ENCODE assay signal across 8 cellular contexts in genomic region chr2:189657867-189658266, GRCh38. TPM values are rescaled to one million over a fixed set of nuclear protein-coding genes. Genes with fewer than 3 reads are reported as not detected.
DNase-seq lines count a peak whose midpoint lies in the region; ATAC-seq and TF ChIP-seq lines count a peak whose summit lies in the region.

No MANE protein-coding gene starts in this region.

- H3K36me3 ChIP-seq in CD4-positive, alpha-beta memory T cell (ENCODE audit: insufficient read depth, low read length), result no peaks in the 10 kb centered on the region
- no peaks in the 10 kb centered on the region for H3K36me3 ChIP-seq in ascending aorta

- H3K36me3 Mint-ChIP-seq in CD4-positive, alpha-beta memory T cell, result no peaks in the 10 kb centered on the region

- CTCF ChIA-PET in CD4-positive, alpha-beta memory T cell (lab: Charles Lee; ENCODE audit: partially characterized antibody), result interaction anchor here (1.0 to 11.3 kb wide), 9 partner anchors 16 to 217 kb away, joined by 3 to 171 read pairs (median 8); partner anchors contain the start of genes ANKAR, OSGEPL1 and SLC40A1
- CTCF ChIA-PET in GM10248 (lab: Yijun Ruan, JAX), result interaction anchor here (1.0 to 9.5 kb wide), 9 partner anchors 9 to 501 kb away, joined by 3 to 129 read pairs (median 15); partner anchors contain the start of genes ANKAR and OSGEPL1

- no peak for TF ChIP-seq CTCF in ascending aorta (IDR thresholded peaks at IDR 0.05)
- TF ChIP-seq CTCF in omental fat pad (IDR thresholded peaks at IDR 0.05), result no peak
- no peak for TF ChIP-seq CTCF in GM10248 (IDR thresholded peaks at IDR 0.05; ENCODE audit: control extremely low read depth, extremely low read depth, low read depth, missing control alignments)

- H3K27ac Mint-ChIP-seq in CD4-positive, alpha-beta memory T cell, result peak overlapping the region in 6 of 7 donors; percentile 77 to 96 (median 92)

- no peaks in the 10 kb centered on the region for H3K27me3 Mint-ChIP-seq in CD4-positive, alpha-beta memory T cell

- no peaks in the 10 kb centered on the region for H3K27me3 ChIP-seq in CD4-positive, alpha-beta memory T cell (ENCODE audit: insufficient read depth, low read length)
- H3K27me3 ChIP-seq in ascending aorta, result no peaks in the 10 kb centered on the region

- ATAC-seq in GM21447 (IDR thresholded peaks at IDR 0.05; ENCODE audit: unreplicated experiment) (peak; percentile 39), omental fat pad (ENCODE audit: low FRiP score) (no peak)

- peak overlapping the region; percentile 57 for H3K27ac ChIP-seq in CD4-positive, alpha-beta memory T cell (ENCODE audit: low read depth, low read length)
- H3K27ac ChIP-seq in ascending aorta (peak overlapping the region; percentile 68 to 69), skin epidermis (peak overlapping the region in 13 of 21 experiments; percentile 7 to 92 (median 73))

- H3K9me3 Mint-ChIP-seq in CD4-positive, alpha-beta memory T cell, result no peaks in the 10 kb centered on the region

- intact Hi-C loops in CD4-positive, alpha-beta memory T cell (cut with micrococcal nuclease), result no loop called here
- intact Hi-C loops in ascending aorta (cut with DNase I), result loop anchor here (5.0 to 10.0 kb wide), 2 partner anchors 76 to 193 kb away; partner anchors contain the start of gene SLC40A1

- H3K4me1 Mint-ChIP-seq in CD4-positive, alpha-beta memory T cell, result peaks cover 27 to 40% (median 33%) of the 10 kb centered on the region in 4 donors

- peak; percentile 56 to 71 (median 58) for DNase-seq in CD4-positive, alpha-beta memory T cell
- DNase-seq in MV-4-11 (lab: John Stamatoyannopoulos, UW) (peak; percentile 59), ascending aorta (ENCODE audit: low spot score in 2 of 2) (no peak), omental fat pad (ENCODE audit: low spot score) (no peak), GOT3 (lab: John Stamatoyannopoulos, UW) (no peak), GM10248 (ENCODE audit: extremely low spot score) (no peak)

- POLR2A ChIA-PET in CD4-positive, alpha-beta memory T cell (lab: Charles Lee; ENCODE audit: partially characterized antibody), result interaction anchor here (1.0 to 4.9 kb wide), 17 partner anchors 9 to 1223 kb away, joined by 3 to 48 read pairs (median 5); partner anchors contain the start of genes ANKAR, GLS, MFSD6 and NEMP2
- POLR2A ChIA-PET in GM10248 (lab: Yijun Ruan, JAX), result no interaction called here

- peaks cover 47% of the 10 kb centered on the region for H3K4me1 ChIP-seq in CD4-positive, alpha-beta memory T cell (ENCODE audit: insufficient read depth, low read length)
- peaks cover 4 to 21% of the 10 kb centered on the region in 2 donors for H3K4me1 ChIP-seq in ascending aorta

- no peaks in the 10 kb centered on the region for H3K9me3 ChIP-seq in CD4-positive, alpha-beta memory T cell (ENCODE audit: control insufficient read depth in 1 of 2, low read length in 2 of 2)
- no peaks in the 10 kb centered on the region for H3K9me3 ChIP-seq in ascending aorta

- H3K4me3 ChIP-seq in CD4-positive, alpha-beta memory T cell (ENCODE audit: low read length in 2 of 2), result peak overlapping the region; percentile 25 to 30
- H3K4me3 ChIP-seq in ascending aorta (no peak overlapping the region), skin epidermis (no peak overlapping the region)

- H3K4me3 Mint-ChIP-seq in CD4-positive, alpha-beta memory T cell, result peak overlapping the region; percentile 57 to 81 (median 79)

RNA-seq across cellular contexts. Expression of gene ASNSD1, which starts 3.4 kb away (rescaled TPM):
- 10 to 100 TPM; 46.9 to 47.0 TPM for total RNA-seq in CD4-positive, alpha-beta memory T cell
- polyA plus RNA-seq in CD4-positive, alpha-beta memory T cell, result 10 to 100 TPM; 62.2 to 68.7 TPM
- total RNA-seq in ascending aorta (18.1 TPM), omental fat pad (10 to 100 TPM; 46.0 to 61.8 (median 50.3) TPM)

RNA-seq across cellular contexts. Expression of gene ANKAR, which starts 16.6 kb away (rescaled TPM):
- total RNA-seq in CD4-positive, alpha-beta memory T cell, result 10 to 100 TPM; 18.4 to 20.2 TPM
- 1 to 10 TPM; 2.8 to 7.0 TPM for polyA plus RNA-seq in CD4-positive, alpha-beta memory T cell
- total RNA-seq in ascending aorta, result 0.75 TPM
- 10 to 100 TPM in 2 of 4 donors, 1 to 10 TPM in 2; 7.3 to 19.4 (median 10.8) TPM for total RNA-seq in omental fat pad

Comparison
In these comparisons a context has a peak if more than half of its experiments do, and no peak if none do; other contexts are left out.
1. DNase-seq: peak in CD4-positive, alpha-beta memory T cell (5 of 5) and MV-4-11 (single experiment); none in ascending aorta (0 of 2), omental fat pad (single experiment), GOT3 (single experiment) and GM10248 (single experiment).
2. H3K4me3 ChIP-seq: peak in CD4-positive, alpha-beta memory T cell (2 of 2); none in ascending aorta (0 of 2) and skin epidermis (0 of 7).
3. Peak in every context shown above with its lines, with median percentiles within 50 percentile points of each other: H3K27ac ChIP-seq.